ENCODE assay signal across 19 cellular contexts in genomic region chr3:56890448-56891083, GRCh38.
DNase-seq lines count a peak whose midpoint lies in the region; ATAC-seq lines count a peak whose summit lies in the region.
"Had no signal": no experiment of that assay in that cellular context is flagged by ENCODE, and none has a peak within 500 bp of the region (broad histone marks: within the 10 kb centered on the region; RNA-seq: fewer than 3 reads in every experiment).

No MANE protein-coding gene starts in this region.

- peak overlapping the region; percentile 72 for H3K4me3 Mint-ChIP-seq in activated naive CD4-positive, alpha-beta T cell treated with anti-CD3 and anti-CD28 coated beads, Interleukin-2, amount 50 U/mL, for 24 hours
- peak overlapping the region; percentile 47 for H3K4me3 Mint-ChIP-seq in T-helper 17 cell
- H3K4me3 Mint-ChIP-seq: immature natural killer cell, natural killer cell had no signal

- H3K27ac ChIP-seq in effector memory CD4-positive, alpha-beta T cell (ENCODE audit: insufficient read depth, low read length, poor library complexity, severe bottlenecking): peak overlapping the region; percentile 31
- H3K27ac ChIP-seq: colonic mucosa, RWPE1, vagina had no signal

- H3K36me3 Mint-ChIP-seq in activated naive CD4-positive, alpha-beta T cell treated with anti-CD3 and anti-CD28 coated beads, Interleukin-2, amount 50 U/mL, for 24 hours: no peaks in the 10 kb centered on the region
- no peaks in the 10 kb centered on the region for H3K36me3 Mint-ChIP-seq in activated naive CD4-positive, alpha-beta T cell treated with anti-CD3 and anti-CD28 coated beads, Interleukin-2, amount 50 U/mL, for 72 hours
- peaks cover 4% of the 10 kb centered on the region for H3K36me3 Mint-ChIP-seq in T-helper 17 cell (ENCODE audit: low read depth)
- H3K36me3 Mint-ChIP-seq: natural killer cell had no signal

- no peak for ATAC-seq in activated naive CD4-positive, alpha-beta T cell treated with anti-CD3 and anti-CD28 coated beads, Interleukin-2, amount 50 U/mL, for 72 hours
- peak; percentile 64 for ATAC-seq in T-helper 17 cell
- ATAC-seq in HG03159 (IDR thresholded peaks at IDR 0.05; ENCODE audit: unreplicated experiment): no peak
- ATAC-seq: natural killer cell had no signal

- no peaks in the 10 kb centered on the region for H3K27me3 ChIP-seq in effector memory CD4-positive, alpha-beta T cell (replicated peaks; ENCODE audit: control insufficient read depth, insufficient read depth, low read length, poor library complexity, severe bottlenecking)
- H3K27me3 ChIP-seq: colonic mucosa, stomach, vagina had no signal

- H3K9me3 Mint-ChIP-seq in activated naive CD4-positive, alpha-beta T cell treated with anti-CD3 and anti-CD28 coated beads, Interleukin-2, amount 50 U/mL, for 24 hours: no peaks in the 10 kb centered on the region
- H3K9me3 Mint-ChIP-seq in activated naive CD4-positive, alpha-beta T cell treated with anti-CD3 and anti-CD28 coated beads, Interleukin-2, amount 50 U/mL, for 72 hours: no peaks in the 10 kb centered on the region
- H3K9me3 Mint-ChIP-seq: immature natural killer cell, natural killer cell had no signal

- H3K4me1 ChIP-seq in effector memory CD4-positive, alpha-beta T cell (ENCODE audit: control insufficient read depth, insufficient read depth, low read length, poor library complexity, severe bottlenecking): peaks cover 57% of the 10 kb centered on the region
- H3K4me1 ChIP-seq: colonic mucosa had no signal

- H3K4me3 ChIP-seq in effector memory CD4-positive, alpha-beta T cell (ENCODE audit: insufficient read depth, low read depth, low read length, poor library complexity, severe bottlenecking): no peak overlapping the region
- H3K4me3 ChIP-seq: colonic mucosa, stomach, vagina had no signal

- in situ Hi-C loops in ACHN (cut with HindIII; ENCODE audit: low pct_ligation_motif_present, low pct_unique_long_range_greater_than_20kb, low sequenced_read_pairs): no loop called here

- H3K27ac Mint-ChIP-seq in activated naive CD4-positive, alpha-beta T cell treated with anti-CD3 and anti-CD28 coated beads, Interleukin-2, amount 50 U/mL, for 24 hours: peak overlapping the region; percentile 78
- H3K27ac Mint-ChIP-seq in activated naive CD4-positive, alpha-beta T cell treated with anti-CD3 and anti-CD28 coated beads, Interleukin-2, amount 50 U/mL, for 72 hours: peak overlapping the region in 1 of 2 donors; percentile 10
- peak overlapping the region; percentile 80 for H3K27ac Mint-ChIP-seq in T-helper 17 cell
- H3K27ac Mint-ChIP-seq: immature natural killer cell, natural killer cell had no signal

- no peak for DNase-seq in activated naive CD4-positive, alpha-beta T cell treated with anti-CD3 and anti-CD28 coated beads, Interleukin-2, amount 50 U/mL, for 72 hours (ENCODE audit: low spot score in 2 of 2)
- no peak for DNase-seq in T-helper 17 cell
- no peak for DNase-seq in effector memory CD4-positive, alpha-beta T cell
- DNase-seq in AG20443 (ENCODE audit: low spot score): no peak
- DNase-seq in C1 segment of cervical spinal cord (lab: John Stamatoyannopoulos, UW): no peak
- DNase-seq in ACHN: no peak
- DNase-seq: activated CD4-positive, CD25-positive, alpha-beta regulatory T cell; activated CD8-positive, alpha-beta memory T cell treated with anti-CD3 and anti-CD28 coated beads, Interleukin-2, amount 50 U/mL, for 48 hours; colonic mucosa; immature natural killer cell; Karpas-422; mammary epithelial cell; natural killer cell; stomach; T-helper 2 cell had no signal

- no peaks in the 10 kb centered on the region for H3K9me3 ChIP-seq in T-helper 17 cell (ENCODE audit: control insufficient read depth, low read length, poor library complexity, severe bottlenecking)
- no peaks in the 10 kb centered on the region for H3K9me3 ChIP-seq in effector memory CD4-positive, alpha-beta T cell (ENCODE audit: control insufficient read depth, low read length)
- H3K9me3 ChIP-seq: colonic mucosa, stomach, vagina had no signal

- peaks cover 88% of the 10 kb centered on the region for H3K4me1 Mint-ChIP-seq in activated naive CD4-positive, alpha-beta T cell treated with anti-CD3 and anti-CD28 coated beads, Interleukin-2, amount 50 U/mL, for 24 hours
- H3K4me1 Mint-ChIP-seq in T-helper 17 cell: peaks cover 53% of the 10 kb centered on the region

- H3K27me3 Mint-ChIP-seq in activated naive CD4-positive, alpha-beta T cell treated with anti-CD3 and anti-CD28 coated beads, Interleukin-2, amount 50 U/mL, for 24 hours: no peaks in the 10 kb centered on the region
- no peaks in the 10 kb centered on the region for H3K27me3 Mint-ChIP-seq in T-helper 17 cell

- no peaks in the 10 kb centered on the region for H3K36me3 ChIP-seq in effector memory CD4-positive, alpha-beta T cell (ENCODE audit: control insufficient read depth, insufficient read depth, low read length)
- H3K36me3 ChIP-seq: colonic mucosa, stomach, vagina had no signal
